8 cellular contexts compared by ENCODE assay signal in the genomic region with DNA sequence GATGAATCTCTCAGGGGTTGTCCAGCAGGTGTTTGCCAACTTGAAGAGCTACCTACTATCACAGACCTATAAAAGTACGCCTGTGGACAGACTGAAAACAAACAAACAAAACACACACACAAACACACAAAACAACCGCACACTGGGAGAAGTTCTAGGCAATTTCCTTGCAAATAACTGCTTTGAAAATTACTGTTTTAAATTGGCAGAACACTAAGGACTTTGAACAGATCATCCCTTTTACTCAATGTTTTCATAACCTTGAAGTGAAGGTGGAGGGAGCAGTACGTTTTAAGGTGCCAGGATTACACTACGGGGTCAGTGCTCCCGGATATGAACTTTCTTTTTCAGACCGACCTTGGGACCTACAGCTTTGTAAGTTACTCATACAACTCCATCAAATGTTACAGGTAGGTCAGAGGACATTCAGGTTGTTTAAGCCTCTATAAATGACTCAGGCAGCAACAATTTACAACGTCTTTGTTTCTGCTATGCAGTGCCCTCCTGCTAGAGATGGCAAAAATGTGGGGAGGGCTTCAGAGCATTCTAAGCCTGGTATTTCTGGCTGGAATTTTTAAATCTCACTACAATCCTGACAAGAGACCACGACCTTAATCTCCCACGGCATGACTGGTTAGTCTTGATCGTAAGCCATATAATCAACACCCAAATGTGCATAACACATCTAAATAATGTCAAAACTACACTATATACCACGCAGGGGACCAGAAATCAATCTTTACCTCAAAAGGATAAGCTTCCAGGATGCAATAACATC. TPM values are rescaled to one million over a fixed set of nuclear protein-coding genes. Genes with fewer than 3 reads are reported as not detected.
A peak's percentile ranks its signal among the peaks of the same experiment; 100 is the strongest.
DNase-seq lines count a peak whose midpoint lies in the region; ATAC-seq, FAIRE-seq and TF ChIP-seq lines count a peak whose summit lies in the region.

No MANE protein-coding gene starts in this region.

- BruUV-seq in OCI-LY7 (replicated peaks; lab: Mats Ljungman, UMichigan), result TSS peak; percentile 88

- ATAC-seq in natural killer cell treated with Interleukin-12 subunit alpha and Interleukin-12 subunit beta and Interleukin-15 and Interleukin-18, amount 100 ng/mL, for 72 hours, result no peak
- ATAC-seq in GM21447 (IDR thresholded peaks at IDR 0.05; ENCODE audit: unreplicated experiment), result no peak

- peaks cover 43% of the 10 kb centered on the region for H3K79me2 ChIP-seq in OCI-LY7 (ENCODE audit: insufficient read depth, low read depth, low read length)

- peaks cover 24% of the 10 kb centered on the region for H3K27me3 ChIP-seq in ectodermal cell (ENCODE audit: control insufficient read depth, insufficient read depth, low read length, poor library complexity, severe bottlenecking)

- POLR2A ChIA-PET in OCI-LY7 (lab: Charles Lee), result interaction anchor here (0.6 to 1.4 kb wide), 8 partner anchors 14 to 761 kb away, joined by 3 to 4 read pairs (median 3); a partner anchor contains a TSS

- H3K36me3 Mint-ChIP-seq in natural killer cell treated with Interleukin-12 subunit alpha and Interleukin-12 subunit beta and Interleukin-15 and Interleukin-18, amount 100 ng/mL, for 72 hours, result peaks cover 28% of the 10 kb centered on the region

- peak overlapping the region; percentile 94 for H3K4me2 ChIP-seq in OCI-LY7 (ENCODE audit: low read length)

- DNase-seq in OCI-LY7 (ENCODE audit: low spot score) (no peak), D721Med (ENCODE audit: insufficient read length, low spot score) (no peak), GM12891 (ENCODE audit: insufficient read length, low spot score) (no peak), NCI-H345 (lab: John Stamatoyannopoulos, UW) (no peak)
- no peak for DNase-seq in natural killer cell treated with Interleukin-12 subunit alpha and Interleukin-12 subunit beta and Interleukin-15 and Interleukin-18, amount 100 ng/mL, for 72 hours (ENCODE audit: low spot score)

- H3K27ac Mint-ChIP-seq in natural killer cell treated with Interleukin-12 subunit alpha and Interleukin-12 subunit beta and Interleukin-15 and Interleukin-18, amount 100 ng/mL, for 72 hours, result peak overlapping the region; percentile 56 to 73

- H3K4me1 Mint-ChIP-seq in natural killer cell treated with Interleukin-12 subunit alpha and Interleukin-12 subunit beta and Interleukin-15 and Interleukin-18, amount 100 ng/mL, for 72 hours (ENCODE audit: low read depth in 2 of 2), result peaks cover 67 to 70% of the 10 kb centered on the region in 2 donors

- peak overlapping the region; percentile 80 for H3K4me3 ChIP-seq in OCI-LY7 (ENCODE audit: low read depth, low read length, poor library complexity, severe bottlenecking)
- peak overlapping the region; percentile 90 for H3K4me3 ChIP-seq in ectodermal cell (ENCODE audit: insufficient read depth, low read depth, low read length)

- TF ChIP-seq POLR2A in GM12891 (IDR thresholded peaks at IDR 0.05; ENCODE audit: low read depth, low read length), result no peak

- peak; percentile 99 for FAIRE-seq in G401.6 (lab: Jason Lieb, UNC)
- FAIRE-seq in D721Med (lab: Jason Lieb, UNC), result no peak
- no peak for FAIRE-seq in GM12891 (lab: Jason Lieb, UNC)

- peak overlapping the region; percentile 96 for H3K4me3 Mint-ChIP-seq in natural killer cell treated with Interleukin-12 subunit alpha and Interleukin-12 subunit beta and Interleukin-15 and Interleukin-18, amount 100 ng/mL, for 72 hours

- peaks cover 15% of the 10 kb centered on the region; the same call in 1 of the 2 replicates for H4K20me1 ChIP-seq in OCI-LY7 (ENCODE audit: insufficient read depth, low read length)

- peak overlapping the region; percentile 87 for H2AFZ ChIP-seq in OCI-LY7 (ENCODE audit: low read length)

- intact Hi-C loops in OCI-LY7 (cut with micrococcal nuclease; ENCODE audit: unreplicated experiment), result loop anchor here (10.0 kb wide), 1 partner anchor 760 kb away; a partner anchor contains a TSS

- H3K9me3 ChIP-seq in OCI-LY7 (ENCODE audit: low read length) (no peaks in the 10 kb centered on the region), ectodermal cell (ENCODE audit: control insufficient read depth, low read length) (no peaks in the 10 kb centered on the region)

- peaks cover 37% of the 10 kb centered on the region for H3K4me1 ChIP-seq in OCI-LY7 (ENCODE audit: insufficient read depth, low read length, poor library complexity, severe bottlenecking)
- H3K4me1 ChIP-seq in ectodermal cell (ENCODE audit: control insufficient read depth, insufficient read depth, low read length), result peaks cover 8% of the 10 kb centered on the region

- no peaks in the 10 kb centered on the region for H3K9me2 ChIP-seq in OCI-LY7 (ENCODE audit: insufficient read depth, low read length)

- H3K27me3 Mint-ChIP-seq in natural killer cell treated with Interleukin-12 subunit alpha and Interleukin-12 subunit beta and Interleukin-15 and Interleukin-18, amount 100 ng/mL, for 72 hours, result no peaks in the 10 kb centered on the region

- H3K9me3 Mint-ChIP-seq in natural killer cell treated with Interleukin-12 subunit alpha and Interleukin-12 subunit beta and Interleukin-15 and Interleukin-18, amount 100 ng/mL, for 72 hours, result no peaks in the 10 kb centered on the region

- TF ChIP-seq CTCF in OCI-LY7 (conservative IDR thresholded peaks at IDR 0.05; ENCODE audit: low read length) (no peak), D721Med (IDR thresholded peaks at IDR 0.05; ENCODE audit: insufficient read depth, missing control alignments) (no peak)

- CTCF ChIA-PET in OCI-LY7 (lab: Charles Lee; ENCODE audit: unreplicated experiment), result interaction anchor here (0.6 to 0.9 kb wide), 2 partner anchors 19 to 82 kb away, joined by 3 to 4 read pairs; no protein-coding TSS in a partner anchor

- WGBS in ectodermal cell, 2 experiments, result 54 to 61% methylated on average over 10 to 11 of the region's 11 CpGs

- H3K36me3 ChIP-seq in OCI-LY7 (ENCODE audit: insufficient read depth, low read length) (peaks cover 28% of the 10 kb centered on the region), ectodermal cell (ENCODE audit: control insufficient read depth, insufficient read depth, low read length) (no peaks in the 10 kb centered on the region)

- H3K27ac ChIP-seq in OCI-LY7 (ENCODE audit: low read depth, low read length, poor library complexity, severe bottlenecking) (peak overlapping the region; percentile 47), ectodermal cell (ENCODE audit: insufficient read depth, low read depth, low read length, poor library complexity, severe bottlenecking) (no peak overlapping the region)

TF ChIP-seq in GM12891, 5 proteins besides CTCF, POLR2A, EP300 and RAD21:
- TF ChIP-seq POU2F2 (IDR thresholded peaks at IDR 0.05; ENCODE audit: low read depth, low read length), result no peak
- no peak for TF ChIP-seq TAF1 (IDR thresholded peaks at IDR 0.05; ENCODE audit: low read depth, low read length)
- TF ChIP-seq SPI1 (IDR thresholded peaks at IDR 0.05; ENCODE audit: low read depth, low read length), result no peak
- no peak for TF ChIP-seq PAX5 (IDR thresholded peaks at IDR 0.05; ENCODE audit: insufficient read depth, low read length, severe bottlenecking)
- TF ChIP-seq POLR2AphosphoS5 (IDR thresholded peaks at IDR 0.05; ENCODE audit: low read depth, low read length), result no peak

RNA-seq across cellular contexts. Expression of a gene that starts 1.4 kb away (rescaled TPM):
- total RNA-seq in OCI-LY7 (2014; rRNA removed; shearing (Covaris generic)), result 59.7 and 64.8 TPM in 2 replicates
- 86.1 and 89.5 TPM in 2 replicates for total RNA-seq in OCI-LY7 (2022)
- 76.6 TPM for polyA plus RNA-seq in ectodermal cell (2013, experiment 1 of 4)
- 78.3 TPM for polyA plus RNA-seq in ectodermal cell (2013, experiment 2 of 4)
- 43.7 TPM for polyA plus RNA-seq in ectodermal cell (2013, experiment 3 of 4)
- 46.8 TPM for polyA plus RNA-seq in ectodermal cell (2013, experiment 4 of 4)
- total RNA-seq in natural killer cell treated with Interleukin-12 subunit alpha and Interleukin-12 subunit beta and Interleukin-15 and Interleukin-18, amount 100 ng/mL, for 72 hours, result 100 to 1,000 TPM; 125 to 168 TPM
- 21.8 TPM for polyA plus RNA-seq in GM12891 (2012; ENCODE audit: low read depth, missing spikeins)

RNA-seq across cellular contexts. Expression of a gene that starts 59.9 kb away (rescaled TPM):
- 22.3 and 22.5 TPM in 2 replicates for total RNA-seq in OCI-LY7 (2014; rRNA removed; shearing (Covaris generic))
- total RNA-seq in OCI-LY7 (2022), result 36.0 and 37.3 TPM in 2 replicates
- 43.4 TPM for polyA plus RNA-seq in ectodermal cell (2013, experiment 1 of 4)
- 36.5 TPM for polyA plus RNA-seq in ectodermal cell (2013, experiment 2 of 4)
- polyA plus RNA-seq in ectodermal cell (2013, experiment 3 of 4), result 46.9 TPM
- polyA plus RNA-seq in ectodermal cell (2013, experiment 4 of 4), result 47.0 TPM
- 10 to 100 TPM; 22.0 to 25.7 TPM for total RNA-seq in natural killer cell treated with Interleukin-12 subunit alpha and Interleukin-12 subunit beta and Interleukin-15 and Interleukin-18, amount 100 ng/mL, for 72 hours
- polyA plus RNA-seq in GM12891 (2012; ENCODE audit: low read depth, missing spikeins), result 51.2 TPM
